Comparison of ENCODE assay signal across 8 cellular contexts in the genomic region with DNA sequence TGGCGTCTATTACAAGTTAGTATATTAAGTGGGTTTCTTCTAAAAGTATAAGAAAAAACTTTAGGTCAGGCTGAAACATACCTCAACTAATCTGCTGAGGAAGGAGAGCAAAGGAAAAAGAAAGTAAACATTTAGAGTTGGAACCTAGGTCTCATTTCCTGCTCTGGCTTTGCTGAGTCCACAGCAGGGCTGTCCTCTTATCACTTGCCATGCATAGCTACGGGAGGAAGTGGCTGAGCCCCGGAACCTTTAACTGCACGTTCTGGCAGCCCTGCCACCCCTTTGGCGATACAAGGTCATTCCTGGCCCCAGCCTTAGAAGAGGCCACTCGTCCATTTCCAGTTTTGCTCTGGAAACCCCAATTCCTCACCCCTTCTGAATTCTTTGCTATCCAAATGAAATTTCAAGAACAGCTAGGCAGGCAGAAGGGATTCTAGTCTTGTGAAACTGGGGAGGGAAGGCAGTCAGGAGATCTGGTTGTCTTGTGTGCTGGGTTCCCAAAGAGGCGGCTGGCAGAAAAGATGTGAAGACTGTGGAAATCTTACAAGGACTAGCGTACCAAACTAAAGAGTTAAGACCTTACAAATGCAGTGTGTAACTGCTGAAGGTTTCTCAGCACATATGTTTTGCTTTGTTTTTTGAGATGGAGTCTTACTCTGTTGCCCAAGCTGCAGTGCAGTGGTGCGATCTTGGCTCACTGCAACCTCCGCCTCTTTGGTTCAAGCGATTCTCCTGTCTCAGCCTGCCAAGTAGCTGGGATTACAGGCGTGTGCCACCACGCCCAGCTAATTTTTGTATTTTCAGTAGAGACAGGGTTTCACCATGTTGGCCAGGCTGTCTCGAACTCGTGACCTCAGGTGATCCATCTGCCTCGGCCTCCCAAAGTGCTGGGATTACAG. TPM values are rescaled to one million over a fixed set of nuclear protein-coding genes. Genes with fewer than 3 reads are reported as not detected.
A peak's percentile ranks its signal among the peaks of the same experiment; 100 is the strongest.
DNase-seq lines count a peak whose midpoint lies in the region; ATAC-seq and TF ChIP-seq lines count a peak whose summit lies in the region.

No MANE protein-coding gene starts in this region.

- H3K4me3 ChIP-seq in left ventricle myocardium inferior, result no peak overlapping the region

- H3K27ac ChIP-seq in left ventricle myocardium inferior (replicated peaks), result peak overlapping the region; percentile 82

- intact Hi-C loops in left ventricle myocardium inferior (cut with micrococcal nuclease), result loop anchor here (10.0 kb wide), 1 partner anchor 173 kb away; no protein-coding TSS in a partner anchor

- no peak for TF ChIP-seq CTCF in left ventricle myocardium inferior (IDR thresholded peaks at IDR 0.05; ENCODE audit: borderline replicate concordance)

- peak; percentile 81 for ATAC-seq in GM21381 (IDR thresholded peaks at IDR 0.05; ENCODE audit: unreplicated experiment)
- ATAC-seq in stimulated activated naive CD8-positive, alpha-beta T cell treated with anti-CD3 and anti-CD28 coated beads, Interleukin-15, Interleukin-2, amounts not matched to agents 100 U/mL and 50 U/mL, for 24 hours, result peak; percentile 63

- H3K36me3 ChIP-seq in left ventricle myocardium inferior, result peaks cover 67% of the 10 kb centered on the region

- DNase-seq in DMS53 treated with DMSO at 0.1 percent for 48 hours (lab: John Stamatoyannopoulos, UW; ENCODE audit: unreplicated experiment), result peak; percentile 60
- peak; percentile 47 for DNase-seq in HuH-7 (ENCODE audit: low spot score)
- peak; percentile 31 for DNase-seq in activated T-cell treated with anti-CD3 and anti-CD28 coated beads, Interleukin-2, amount 50 U/mL, for 1 hour
- peak; percentile 51 for DNase-seq in left ventricle myocardium inferior
- peak; percentile 49 for DNase-seq in stimulated activated naive CD8-positive, alpha-beta T cell treated with anti-CD3 and anti-CD28 coated beads, Interleukin-15, Interleukin-2, amounts not matched to agents 100 U/mL and 50 U/mL, for 24 hours
- no peak for DNase-seq in NCI-H1694 treated with DMSO at 0.1 percent for 48 hours (lab: John Stamatoyannopoulos, UW)
- no peak for DNase-seq in ureter (ENCODE audit: low spot score)

- H3K9me3 ChIP-seq in left ventricle myocardium inferior (replicated peaks), result no peaks in the 10 kb centered on the region

- no peaks in the 10 kb centered on the region for H3K27me3 ChIP-seq in left ventricle myocardium inferior (ENCODE audit: low read depth)

- H3K4me1 ChIP-seq in left ventricle myocardium inferior, result peaks cover 85% of the 10 kb centered on the region

RNA-seq across cellular contexts. Expression of a gene that starts 19.1 kb away (rescaled TPM):
- total RNA-seq in left ventricle myocardium inferior (89.9 TPM), ureter (43.6 TPM)

Comparison
In these comparisons a context has a peak if more than half of its experiments do, and no peak if none do; other contexts are left out.
1. DNase-seq: peak in DMS53 treated with DMSO at 0.1 percent for 48 hours (single experiment), HuH-7 (single experiment), activated T-cell treated with anti-CD3 and anti-CD28 coated beads, Interleukin-2, amount 50 U/mL, for 1 hour (single experiment), left ventricle myocardium inferior (single experiment) and stimulated activated naive CD8-positive, alpha-beta T cell treated with anti-CD3 and anti-CD28 coated beads, Interleukin-15, Interleukin-2, amounts not matched to agents 100 U/mL and 50 U/mL, for 24 hours (single experiment); none in NCI-H1694 treated with DMSO at 0.1 percent for 48 hours (single experiment) and ureter (single experiment).